Comparison of ENCODE assay signal across 8 cellular contexts in the genomic region with DNA sequence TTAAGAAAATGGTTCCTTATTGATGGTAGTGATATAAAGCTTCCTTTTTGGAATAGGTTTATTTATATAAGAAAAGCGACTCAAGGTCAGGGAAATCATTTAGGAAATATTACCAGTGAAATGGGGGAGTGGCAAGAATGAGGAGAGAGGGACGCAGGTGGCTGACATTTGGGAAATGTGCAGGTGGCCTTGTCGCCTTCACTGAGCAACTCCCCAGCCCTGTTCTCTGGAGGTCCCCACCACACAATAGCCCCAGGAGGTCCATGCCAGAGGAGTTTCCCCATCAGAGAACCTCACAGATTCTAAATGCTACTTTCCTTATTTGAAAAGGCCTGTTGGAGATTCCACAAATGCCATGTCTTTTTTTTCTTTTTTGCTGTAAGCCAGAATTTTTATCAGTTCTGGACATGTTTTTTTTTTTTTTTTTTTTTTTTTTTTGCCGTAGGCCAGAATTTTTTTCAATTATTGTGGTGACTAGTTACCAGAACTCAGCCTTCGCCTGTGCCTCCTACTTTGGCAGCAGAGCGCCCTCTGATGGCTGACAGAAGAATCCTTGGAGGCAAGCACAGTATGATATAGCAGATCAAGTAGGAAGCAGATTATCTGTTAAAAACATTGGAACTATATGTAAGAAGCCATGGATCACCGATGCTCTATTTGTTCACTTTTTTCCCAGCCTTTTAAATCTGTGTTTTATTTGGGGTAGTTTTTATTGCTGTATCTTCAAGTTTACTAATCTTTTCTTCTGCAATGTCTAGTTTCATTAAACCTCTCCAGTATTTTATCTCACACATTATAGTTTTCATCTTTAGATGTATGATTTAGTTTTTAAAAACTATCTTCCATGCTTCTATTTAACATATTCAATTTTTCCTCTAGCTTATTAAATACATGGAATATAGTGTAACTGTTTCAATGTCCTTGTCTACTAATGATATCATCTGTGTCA. TPM values are rescaled to one million over a fixed set of nuclear protein-coding genes. Genes with fewer than 3 reads are reported as not detected.
DNase-seq lines count a peak whose midpoint lies in the region; ATAC-seq, FAIRE-seq and TF ChIP-seq lines count a peak whose summit lies in the region.

No MANE protein-coding gene starts in this region.

- TF ChIP-seq RAD21 in A549 (conservative IDR thresholded peaks at IDR 0.05 in 1 of 2, IDR thresholded peaks at IDR 0.05 in 1 of 2) = peak; percentile 39 to 58; a peak in 3 of 5 replicates

- H3K9me3 ChIP-seq in A549 = peaks cover 3% of the 10 kb centered on the region; the same call in 1 of the 3 replicates
- no peaks in the 10 kb centered on the region for H3K9me3 ChIP-seq in Karpas-422 (ENCODE audit: low read length)
- no peaks in the 10 kb centered on the region for H3K9me3 ChIP-seq in RWPE2 (ENCODE audit: severe bottlenecking)

- no peaks in the 10 kb centered on the region for H4K20me1 ChIP-seq in Karpas-422 (ENCODE audit: insufficient read depth, low read depth, low read length)

- TF ChIP-seq CTCF in A549 (IDR thresholded peaks at IDR 0.05) (peak; percentile 61), RWPE2 (IDR thresholded peaks at IDR 0.05; ENCODE audit: poor library complexity, severe bottlenecking) (peak; percentile 45)

- H3K79me2 ChIP-seq in Karpas-422 (ENCODE audit: low read length) = no peaks in the 10 kb centered on the region

- H3K9ac ChIP-seq in Karpas-422 (ENCODE audit: low read length) = no peak overlapping the region

- no peaks in the 10 kb centered on the region for H3K36me3 ChIP-seq in Karpas-422 (ENCODE audit: insufficient read depth, low read length)
- H3K36me3 ChIP-seq in RWPE2 (ENCODE audit: low read depth) = no peaks in the 10 kb centered on the region

- H3K4me1 ChIP-seq in A549 (no peaks in the 10 kb centered on the region), Karpas-422 (ENCODE audit: low read length) (no peaks in the 10 kb centered on the region), RWPE2 (ENCODE audit: insufficient read depth, poor library complexity, severe bottlenecking) (no peaks in the 10 kb centered on the region)

- DNase-seq in A549 (ENCODE audit: low read depth in 1 of 2, low spot score in 1 of 2) = peak; percentile 36 to 71
- peak; percentile 82 for DNase-seq in Karpas-422
- no peak for DNase-seq in RWPE2 (ENCODE audit: low spot score)
- peak; percentile 4 for DNase-seq in activated effector memory CD4-positive, alpha-beta T cell treated with Interleukin-2 at 50 U/mL for 16 hours
- DNase-seq in foreskin melanocyte = peak; percentile 52
- peak; percentile 33 to 96 (median 74) for DNase-seq in posterior cingulate gyrus

- peak; percentile 81 for FAIRE-seq in A549 (lab: Jason Lieb, UNC)

- intact Hi-C loops in posterior cingulate gyrus (cut with DNase I) = no loop called here

- TF ChIP-seq EP300 in A549 (IDR thresholded peaks at IDR 0.05) = no peak

- 26% methylated on average over 7 of the region's 7 CpGs for WGBS in A549 (ENCODE audit: missing lambda C conversion rate)

- POLR2A ChIA-PET in A549 (lab: Yijun Ruan, JAX) = no interaction called here

- H3K4me2 ChIP-seq in A549 (no peak overlapping the region), Karpas-422 (ENCODE audit: low read depth, low read length, poor library complexity, severe bottlenecking) (no peak overlapping the region)

- H3K27ac ChIP-seq in A549 = no peak overlapping the region
- no peak overlapping the region for H3K27ac ChIP-seq in Karpas-422 (ENCODE audit: low read length)
- H3K27ac ChIP-seq in RWPE2 (ENCODE audit: poor library complexity, severe bottlenecking) = no peak overlapping the region

- H2AFZ ChIP-seq in Karpas-422 (ENCODE audit: low read length) = no peak overlapping the region

- no peaks in the 10 kb centered on the region for H3K27me3 ChIP-seq in Karpas-422 (ENCODE audit: low read length)
- H3K27me3 ChIP-seq in RWPE2 (ENCODE audit: insufficient read depth, poor library complexity, severe bottlenecking) = no peaks in the 10 kb centered on the region

- ATAC-seq in A549 (peak; percentile 67 to 93; a peak in 4 of 6 replicates), GM18511 (IDR thresholded peaks at IDR 0.05; ENCODE audit: unreplicated experiment) (peak; percentile 78), RWPE2 (ENCODE audit: low read depth) (0 out of 3 replicates have a peak, but pooled peaks have one; percentile 38), GM19035 (IDR thresholded peaks at IDR 0.05; ENCODE audit: unreplicated experiment) (no peak)

- H3K4me3 ChIP-seq in A549 = no peak overlapping the region
- H3K4me3 ChIP-seq in Karpas-422 (ENCODE audit: low read length) = no peak overlapping the region
- no peak overlapping the region for H3K4me3 ChIP-seq in RWPE2 (ENCODE audit: severe bottlenecking)

- CTCF ChIA-PET in A549 (lab: Yijun Ruan, JAX) = interaction anchor here (0.6 to 3.2 kb wide), 17 partner anchors 8 to 940 kb away, joined by 3 to 15 read pairs (median 4); partner anchors contain the start of gene DNTT

- no peak for TF ChIP-seq POLR2A in A549 (IDR thresholded peaks at IDR 0.05; ENCODE audit: low read length)

- no peaks in the 10 kb centered on the region for H3K9me2 ChIP-seq in Karpas-422 (replicated peaks; ENCODE audit: insufficient read depth, low read length)

TF ChIP-seq in A549, 52 proteins besides CTCF, POLR2A, EP300 and RAD21:
- TF ChIP-seq SMC3 (IDR thresholded peaks at IDR 0.05) (peak; percentile 18; the same call in 1 of the 3 replicates), CHD2 (IDR thresholded peaks at IDR 0.05; ENCODE audit: low read length, partially characterized antibody) (no peak), FOSB (CRISPR knock-in tag; IDR thresholded peaks at IDR 0.05) (no peak)
TF ChIP-seq in A549: peak in this region for 1.

RNA-seq across cellular contexts. Expression of gene OPALIN, which starts 18.6 kb away (rescaled TPM):
- polyA plus RNA-seq in A549 (2011; rRNA removed) (not detected in 2 replicates), A549 (2017; fragmentation: RNase III; extraction: RNeasy Plus Mini Kit Qiagen cat#74134 plus additional on column Dnase treatment) (not detected in 3 replicates)
- not detected in 2 replicates for polyA plus RNA-seq in A549 (2012; cell fraction: cytosol; rRNA removed)
- polyA plus RNA-seq in A549 (2012; cell fraction: nucleus; rRNA removed) = not detected in 2 replicates
- polyA minus RNA-seq in A549 (2011; rRNA and poly(A)+ RNA removed) = not detected in 2 replicates
- not detected in 2 replicates for total RNA-seq in Karpas-422 (2014; rRNA removed; shearing (Covaris generic); ENCODE audit: low replicate concordance)

RNA-seq across cellular contexts. Expression of gene DNTT, which starts 36.0 kb away (rescaled TPM):
- polyA plus RNA-seq in A549 (2011; rRNA removed) (not detected in 2 replicates), A549 (2017; fragmentation: RNase III; extraction: RNeasy Plus Mini Kit Qiagen cat#74134 plus additional on column Dnase treatment) (0.04 TPM in 1 of 3 replicates, not detected in the others)
- polyA plus RNA-seq in A549 (2012; cell fraction: cytosol; rRNA removed) = 0.03 TPM in 1 of 2 replicates, not detected in the other
- polyA plus RNA-seq in A549 (2012; cell fraction: nucleus; rRNA removed) = not detected in 2 replicates
- polyA minus RNA-seq in A549 (2011; rRNA and poly(A)+ RNA removed) = not detected in 2 replicates
- not detected in 2 replicates for total RNA-seq in Karpas-422 (2014; rRNA removed; shearing (Covaris generic); ENCODE audit: low replicate concordance)
